9 cellular contexts compared by ENCODE assay signal in genomic region chr10:122786269-122786668, GRCh38. TPM values are rescaled to one million over a fixed set of nuclear protein-coding genes. Genes with fewer than 3 reads are reported as not detected.
DNase-seq lines count a peak whose midpoint lies in the region; ATAC-seq and TF ChIP-seq lines count a peak whose summit lies in the region.
"Had no signal": no experiment of that assay in that cellular context is flagged by ENCODE, and none has a peak within 500 bp of the region (broad histone marks: within the 10 kb centered on the region; RNA-seq: fewer than 3 reads in every experiment).

No MANE protein-coding gene starts in this region.

- H3K79me2 ChIP-seq in MM.1S (ENCODE audit: low read length) = no peaks in the 10 kb centered on the region

- intact Hi-C loops in tibial artery (cut with DNase I; ENCODE audit: low total_unique reads) = no loop called here

- no peaks in the 10 kb centered on the region for H3K36me3 Mint-ChIP-seq in neural crest cell (ENCODE audit: low read depth)

- H3K4me3 ChIP-seq in MM.1S (ENCODE audit: low read length) (no peak overlapping the region), choroid plexus epithelial cell (ENCODE audit: low read depth, low read length) (no peak overlapping the region), tibial artery (no peak overlapping the region)
- H3K4me3 ChIP-seq: MG63 had no signal

- no peaks in the 10 kb centered on the region for H4K20me1 ChIP-seq in MM.1S (ENCODE audit: insufficient read depth, low read length)

- no peaks in the 10 kb centered on the region for H3K27me3 ChIP-seq in MM.1S (replicated peaks; ENCODE audit: insufficient read depth, low read length)
- peaks cover 0 to 3% of the 10 kb centered on the region in 2 donors for H3K27me3 ChIP-seq in tibial artery

- no peak overlapping the region for H3K4me3 Mint-ChIP-seq in neural crest cell
- H3K4me3 Mint-ChIP-seq in stimulated activated naive CD8-positive, alpha-beta T cell treated with anti-CD3 and anti-CD28 coated beads, Interleukin-15, amount 100 ng/mL, for 72 hours = no peak overlapping the region

- H3K27ac ChIP-seq in MM.1S (ENCODE audit: low read length) (no peak overlapping the region), tibial artery (no peak overlapping the region)

- H3K27me3 Mint-ChIP-seq in neural crest cell (ENCODE audit: low read depth) = peaks cover 55% of the 10 kb centered on the region
- peaks cover 14% of the 10 kb centered on the region for H3K27me3 Mint-ChIP-seq in stimulated activated naive CD8-positive, alpha-beta T cell treated with anti-CD3 and anti-CD28 coated beads, Interleukin-15, amount 100 ng/mL, for 72 hours

- H3K9me3 Mint-ChIP-seq in neural crest cell = no peaks in the 10 kb centered on the region
- peaks cover 0 to 5% of the 10 kb centered on the region in 2 donors for H3K9me3 Mint-ChIP-seq in stimulated activated naive CD8-positive, alpha-beta T cell treated with anti-CD3 and anti-CD28 coated beads, Interleukin-15, amount 100 ng/mL, for 72 hours

- H3K9me3 ChIP-seq in MM.1S (replicated peaks; ENCODE audit: insufficient read depth, low read length) (no peaks in the 10 kb centered on the region), tibial artery (no peaks in the 10 kb centered on the region)
- H3K9me3 ChIP-seq: MG63 had no signal

- H3K4me1 ChIP-seq in MM.1S (ENCODE audit: low read length) (no peaks in the 10 kb centered on the region), tibial artery (no peaks in the 10 kb centered on the region)

- ATAC-seq in stimulated activated naive CD8-positive, alpha-beta T cell treated with anti-CD3 and anti-CD28 coated beads, Interleukin-15, amount 100 ng/mL, for 72 hours = no peak

- no peak overlapping the region for H2AFZ ChIP-seq in MM.1S (ENCODE audit: low read length)

- in situ Hi-C loops in GM13976 (cut with MboI; ENCODE audit: low sequenced_read_pairs, unreplicated experiment) = no loop called here

- H3K27ac Mint-ChIP-seq in neural crest cell (ENCODE audit: unreplicated experiment) = no peak overlapping the region
- no peak overlapping the region for H3K27ac Mint-ChIP-seq in stimulated activated naive CD8-positive, alpha-beta T cell treated with anti-CD3 and anti-CD28 coated beads, Interleukin-15, amount 100 ng/mL, for 72 hours

- TF ChIP-seq CTCF in GM13976 (IDR thresholded peaks at IDR 0.05; ENCODE audit: borderline replicate concordance, control extremely low read depth, extremely low read depth, insufficient read depth, missing control alignments) = no peak
- TF ChIP-seq CTCF in MM.1S (IDR thresholded peaks at IDR 0.05; ENCODE audit: low read length) = no peak
- TF ChIP-seq CTCF in choroid plexus epithelial cell (conservative IDR thresholded peaks at IDR 0.05; ENCODE audit: low read depth, low read length) = no peak
- TF ChIP-seq CTCF in neural crest cell (conservative IDR thresholded peaks at IDR 0.05) = no peak
- TF ChIP-seq CTCF in tibial artery (IDR thresholded peaks at IDR 0.05) = no peak

- no peaks in the 10 kb centered on the region for H3F3A ChIP-seq in MM.1S (ENCODE audit: insufficient read depth, low read length)

- no peak overlapping the region for H3K4me2 ChIP-seq in MM.1S (ENCODE audit: low read depth, low read length)

- H3K9ac ChIP-seq in MM.1S (ENCODE audit: low read length) = no peak overlapping the region

- no peaks in the 10 kb centered on the region for H3K9me2 ChIP-seq in MM.1S (replicated peaks; ENCODE audit: insufficient read depth, low read length)

- DNase-seq in GM13976 (ENCODE audit: low spot score) (peak; percentile 69), MM.1S (peak; percentile 36), choroid plexus epithelial cell (ENCODE audit: low read depth) (peak; percentile 25), neural crest cell (ENCODE audit: low read depth, low spot score) (peak; percentile 43), NCI-H774 (lab: John Stamatoyannopoulos, UW) (no peak), tibial artery (no peak)
- no peak for DNase-seq in stimulated activated naive CD8-positive, alpha-beta T cell treated with anti-CD3 and anti-CD28 coated beads, Interleukin-15, amount 100 ng/mL, for 72 hours
- DNase-seq: glutamatergic neuron, MG63 had no signal

- H3K36me3 ChIP-seq in MM.1S (replicated peaks; ENCODE audit: insufficient read depth, low read length) (no peaks in the 10 kb centered on the region), tibial artery (no peaks in the 10 kb centered on the region)
- H3K36me3 ChIP-seq: MG63 had no signal

- no peaks in the 10 kb centered on the region for H3K4me1 Mint-ChIP-seq in neural crest cell
- H3K4me1 Mint-ChIP-seq in stimulated activated naive CD8-positive, alpha-beta T cell treated with anti-CD3 and anti-CD28 coated beads, Interleukin-15, amount 100 ng/mL, for 72 hours = no peaks in the 10 kb centered on the region

RNA-seq across cellular contexts. Expression of gene CUZD1, which starts 59.4 kb away (rescaled TPM):
- total RNA-seq in neural crest cell = not detected in 2 replicates

Comparison
In these comparisons a context has a peak if more than half of its experiments do, and no peak if none do; other contexts are left out.
1. DNase-seq: peak in GM13976 (single experiment), MM.1S (single experiment), choroid plexus epithelial cell (single experiment) and neural crest cell (single experiment); none in NCI-H774 (single experiment), stimulated activated naive CD8-positive, alpha-beta T cell treated with anti-CD3 and anti-CD28 coated beads, Interleukin-15, amount 100 ng/mL, for 72 hours (0 of 2) and tibial artery (0 of 2).